Comparison of ENCODE assay signal across 18 cellular contexts in the genomic region with DNA sequence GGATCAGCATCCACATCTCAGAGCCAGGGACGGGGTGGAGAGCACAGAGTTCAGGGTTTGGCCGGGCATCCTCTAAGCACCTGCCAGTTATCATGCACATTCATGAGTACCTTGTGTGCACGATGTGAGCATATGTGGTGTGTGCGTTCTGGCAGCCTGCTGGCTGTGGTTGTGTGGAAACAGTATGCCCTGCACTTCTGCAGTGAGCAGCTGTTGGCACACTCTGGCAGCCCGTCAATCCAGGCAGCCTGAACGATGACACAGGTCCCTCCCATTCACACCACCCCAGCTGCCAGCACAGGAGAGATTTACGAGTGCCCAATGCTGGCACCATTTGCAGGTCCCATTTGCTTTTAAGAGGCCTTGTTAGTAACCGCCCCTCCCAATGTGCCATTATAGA.
DNase-seq lines count a peak whose midpoint lies in the region; ATAC-seq and TF ChIP-seq lines count a peak whose summit lies in the region.
"Had no signal": no experiment of that assay in that cellular context is flagged by ENCODE, and none has a peak within 500 bp of the region (broad histone marks: within the 10 kb centered on the region; RNA-seq: fewer than 3 reads in every experiment).

No MANE protein-coding gene starts in this region.

- H3K4me1 ChIP-seq in vagina, result peaks cover 45% of the 10 kb centered on the region
- H3K4me1 ChIP-seq: SJSA1 had no signal

- ATAC-seq in GM19035 (IDR thresholded peaks at IDR 0.05; ENCODE audit: unreplicated experiment) (no peak), HG03095 (IDR thresholded peaks at IDR 0.05; ENCODE audit: unreplicated experiment) (no peak), HG03039 (IDR thresholded peaks at IDR 0.05; ENCODE audit: unreplicated experiment) (no peak)
- ATAC-seq: A549 had no signal

- intact Hi-C loops in vagina (cut with DNase I), result no loop called here

- H3K4me3 ChIP-seq in coronary artery (no peak overlapping the region), vagina (no peak overlapping the region)
- H3K4me3 ChIP-seq: A549, SJSA1 had no signal

- no peak for TF ChIP-seq CTCF in coronary artery (IDR thresholded peaks at IDR 0.05)
- TF ChIP-seq CTCF in vagina (IDR thresholded peaks at IDR 0.05), result no peak

- no peak for TF ChIP-seq POLR2A in vagina (IDR thresholded peaks at IDR 0.05)

- peak; percentile 45 for DNase-seq in activated CD8-positive, alpha-beta memory T cell treated with anti-CD3 and anti-CD28 coated beads for 24 hours
- no peak for DNase-seq in activated CD8-positive, alpha-beta memory T cell treated with anti-CD3 and anti-CD28 coated beads, Interleukin-2, amount 50 U/mL, for 48 hours
- DNase-seq in coronary artery (ENCODE audit: low spot score), result peak; percentile 72
- peak; percentile 54 for DNase-seq in myocyte (ENCODE audit: low read depth)
- DNase-seq in vagina (ENCODE audit: extremely low spot score in 2 of 2), result no peak
- DNase-seq: activated CD4-positive, alpha-beta T cell treated with anti-CD3 and anti-CD28 coated beads for 1 hour; activated CD8-positive, alpha-beta memory T cell treated with anti-CD3 and anti-CD28 coated beads, Interleukin-2, amount 50 U/mL, for 4 hours; activated naive CD4-positive, alpha-beta T cell treated with Interleukin-2 at 50 U/mL for 16 hours; CD4-positive, CD25-positive, alpha-beta regulatory T cell; EL; NCI-H2227 treated with DMSO at 0.1 percent for 48 hours; stimulated activated naive B cell treated with anti-CD40 and anti-IgM and Interleukin-4, amounts not matched to agents 10 μg/mL and 1 μg/mL and 100 μg/mL, for 72 hours; T1000 had no signal

- no peaks in the 10 kb centered on the region for H3K36me3 ChIP-seq in vagina
- H3K36me3 ChIP-seq: SJSA1 had no signal

- H3K27me3 ChIP-seq in vagina, result no peaks in the 10 kb centered on the region
- H3K27me3 ChIP-seq: SJSA1 had no signal

- H3K27ac ChIP-seq in coronary artery (peak overlapping the region; percentile 55 to 74), vagina (peak overlapping the region; percentile 33)
- H3K27ac ChIP-seq: A549, SJSA1 had no signal

- no peaks in the 10 kb centered on the region for H3K9me3 ChIP-seq in vagina
- H3K9me3 ChIP-seq: A549, SJSA1 had no signal

Comparison
In these comparisons a context has a peak if more than half of its experiments do, and no peak if none do; other contexts are left out.
1. DNase-seq: peak in activated CD8-positive, alpha-beta memory T cell treated with anti-CD3 and anti-CD28 coated beads for 24 hours (single experiment), coronary artery (single experiment) and myocyte (single experiment); none in activated CD8-positive, alpha-beta memory T cell treated with anti-CD3 and anti-CD28 coated beads, Interleukin-2, amount 50 U/mL, for 48 hours (single experiment) and vagina (0 of 2).